ENCODE assay signal across 25 cellular contexts in the genomic region with DNA sequence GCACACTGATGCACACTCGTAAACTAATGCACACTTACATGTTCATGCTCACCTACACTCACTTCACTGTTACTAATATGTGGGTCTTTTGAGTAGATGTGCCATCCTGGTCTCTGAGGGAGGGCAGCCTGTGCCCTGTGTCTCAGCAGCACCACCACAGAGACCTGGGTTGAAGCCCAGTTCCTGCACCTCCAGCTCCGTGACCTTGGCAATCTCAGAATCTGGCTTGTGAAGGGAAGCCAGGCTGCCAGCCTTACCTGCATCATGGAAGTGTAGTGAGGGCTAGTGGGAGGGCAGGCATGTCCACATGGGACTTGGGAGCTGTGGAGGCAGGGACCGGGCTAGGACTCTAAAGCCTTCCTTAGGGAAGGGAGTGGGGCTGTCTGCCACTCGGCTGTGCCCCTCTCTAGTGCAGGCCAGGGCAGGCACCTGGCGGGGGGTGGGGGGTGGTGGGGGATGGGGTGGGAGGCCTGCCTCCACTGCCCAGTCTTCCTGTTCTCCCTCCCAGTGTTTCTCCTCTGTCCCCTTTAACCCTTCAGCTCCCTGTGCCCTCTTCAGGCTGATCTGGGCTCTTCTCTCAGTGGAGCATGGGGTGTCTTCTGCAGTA. TPM values are rescaled to one million over a fixed set of nuclear protein-coding genes. Genes with fewer than 3 reads are reported as not detected.
DNase-seq lines count a peak whose midpoint lies in the region; ATAC-seq and TF ChIP-seq lines count a peak whose summit lies in the region.
"Had no signal": no experiment of that assay in that cellular context is flagged by ENCODE, and none has a peak within 500 bp of the region (broad histone marks: within the 10 kb centered on the region; RNA-seq: fewer than 3 reads in every experiment).

No MANE protein-coding gene starts in this region.

- no peak for TF ChIP-seq EP300 in suprapubic skin (IDR thresholded peaks at IDR 0.05)

- H4K8ac ChIP-seq in mesendoderm (ENCODE audit: low read depth, low read length), result no peak overlapping the region

- no peak for TF ChIP-seq POLR2A in suprapubic skin (IDR thresholded peaks at IDR 0.05)

- no CpG with 5 or more reads among the region's 5 CpGs for WGBS in mesendoderm (ENCODE audit: extremely low coverage, insufficient coverage, low lambda C conversion rate)
- WGBS in suprapubic skin, result 94% methylated on average over 1 of the region's 5 CpGs

- peaks cover 9% of the 10 kb centered on the region for H3K4me1 ChIP-seq in mesendoderm (ENCODE audit: control insufficient read depth, low read depth, low read length)
- H3K4me1 ChIP-seq in suprapubic skin, result no peaks in the 10 kb centered on the region
- H3K4me1 ChIP-seq: esophagus squamous epithelium had no signal

- H3K79me1 ChIP-seq in mesendoderm (ENCODE audit: low read length), result no peaks in the 10 kb centered on the region

- H3K4me3 Mint-ChIP-seq in activated CD4-positive, alpha-beta memory T cell treated with anti-CD3 and anti-CD28 coated beads for 36 hours, result no peak overlapping the region
- H3K4me3 Mint-ChIP-seq in activated CD4-positive, alpha-beta memory T cell treated with anti-CD3 and anti-CD28 coated beads, Interleukin-2, amount 10 ng/mL, durations not matched to agents 7 days and 5 days, result no peak overlapping the region
- H3K4me3 Mint-ChIP-seq: activated B cell treated with CpG ODN at 0.5 μM for 24 hours; activated naive CD4-positive, alpha-beta T cell treated with anti-CD3 and anti-CD28 coated beads, Interleukin-2, amount 50 U/mL, for 24 hours; CD4-positive, alpha-beta T cell; naive thymus-derived CD8-positive, alpha-beta T cell; stimulated activated effector memory CD8-positive, alpha-beta T cell treated with anti-CD3 and anti-CD28 coated beads, Interleukin-12 subunit alpha, Interleukin-12 subunit beta, amount 100 ng/mL, for 72 hours had no signal

- H3K27ac ChIP-seq in mesendoderm (ENCODE audit: low read depth, low read length) (no peak overlapping the region), suprapubic skin (no peak overlapping the region), coronary artery (no peak overlapping the region)
- H3K27ac ChIP-seq: esophagus squamous epithelium, ovary had no signal

- no peaks in the 10 kb centered on the region for H3K36me3 Mint-ChIP-seq in activated CD4-positive, alpha-beta memory T cell treated with anti-CD3 and anti-CD28 coated beads for 36 hours
- H3K36me3 Mint-ChIP-seq in activated CD4-positive, alpha-beta memory T cell treated with anti-CD3 and anti-CD28 coated beads, Interleukin-2, amount 10 ng/mL, durations not matched to agents 7 days and 5 days (ENCODE audit: low read depth), result no peaks in the 10 kb centered on the region
- H3K36me3 Mint-ChIP-seq: activated naive CD4-positive, alpha-beta T cell treated with anti-CD3 and anti-CD28 coated beads, Interleukin-2, amount 50 U/mL, for 24 hours; naive thymus-derived CD8-positive, alpha-beta T cell; stimulated activated effector memory CD8-positive, alpha-beta T cell treated with anti-CD3 and anti-CD28 coated beads, Interleukin-12 subunit alpha, Interleukin-12 subunit beta, amount 100 ng/mL, for 72 hours had no signal

- H3K18ac ChIP-seq in mesendoderm (ENCODE audit: low read length), result no peak overlapping the region

- no peaks in the 10 kb centered on the region for H3K27me3 Mint-ChIP-seq in activated CD4-positive, alpha-beta memory T cell treated with anti-CD3 and anti-CD28 coated beads for 36 hours
- H3K27me3 Mint-ChIP-seq in activated CD4-positive, alpha-beta memory T cell treated with anti-CD3 and anti-CD28 coated beads, Interleukin-2, amount 10 ng/mL, durations not matched to agents 7 days and 5 days, result no peaks in the 10 kb centered on the region
- H3K27me3 Mint-ChIP-seq: activated B cell treated with CpG ODN at 0.5 μM for 24 hours; activated naive CD4-positive, alpha-beta T cell treated with anti-CD3 and anti-CD28 coated beads, Interleukin-2, amount 50 U/mL, for 24 hours had no signal

- no peaks in the 10 kb centered on the region for H3K36me3 ChIP-seq in mesendoderm (ENCODE audit: control insufficient read depth, insufficient read depth, low read length)
- H3K36me3 ChIP-seq in suprapubic skin, result no peaks in the 10 kb centered on the region
- no peaks in the 10 kb centered on the region for H3K36me3 ChIP-seq in MG63
- H3K36me3 ChIP-seq: esophagus squamous epithelium, ovary had no signal

- H2BK15ac ChIP-seq in mesendoderm (replicated peaks; ENCODE audit: low read depth), result no peak overlapping the region

- H2BK120ac ChIP-seq in mesendoderm (ENCODE audit: low read depth, low read length), result no peak overlapping the region

- no peak for TF ChIP-seq CTCF in suprapubic skin (IDR thresholded peaks at IDR 0.05)
- TF ChIP-seq CTCF in coronary artery (IDR thresholded peaks at IDR 0.05), result no peak

- no peak overlapping the region for H3K27ac Mint-ChIP-seq in activated CD4-positive, alpha-beta memory T cell treated with anti-CD3 and anti-CD28 coated beads for 36 hours
- H3K27ac Mint-ChIP-seq in activated CD4-positive, alpha-beta memory T cell treated with anti-CD3 and anti-CD28 coated beads, Interleukin-2, amount 10 ng/mL, durations not matched to agents 7 days and 5 days, result no peak overlapping the region
- H3K27ac Mint-ChIP-seq: activated B cell treated with CpG ODN at 0.5 μM for 24 hours; activated naive CD4-positive, alpha-beta T cell treated with anti-CD3 and anti-CD28 coated beads, Interleukin-2, amount 50 U/mL, for 24 hours; CD4-positive, alpha-beta T cell; naive thymus-derived CD8-positive, alpha-beta T cell; stimulated activated effector memory CD8-positive, alpha-beta T cell treated with anti-CD3 and anti-CD28 coated beads, Interleukin-12 subunit alpha, Interleukin-12 subunit beta, amount 100 ng/mL, for 72 hours had no signal

- DNase-seq in activated CD4-positive, alpha-beta memory T cell treated with anti-CD3 and anti-CD28 coated beads for 36 hours, result peak; percentile 2
- DNase-seq in activated CD4-positive, alpha-beta memory T cell treated with anti-CD3 and anti-CD28 coated beads, Interleukin-2, amount 10 ng/mL, durations not matched to agents 7 days and 5 days, result no peak
- DNase-seq in cerebellum (ENCODE audit: low spot score) (peak; percentile 84), mesendoderm (no peak), suprapubic skin (ENCODE audit: low spot score in 2 of 2) (peak; percentile 47 to 48), coronary artery (ENCODE audit: low spot score) (no peak), MG63 (no peak)
- DNase-seq: 8988T; activated B cell treated with CpG ODN at 0.5 μM for 24 hours; amygdala; CD4-positive, alpha-beta T cell; cortex of kidney; esophagus squamous epithelium; foreskin melanocyte; hippocampal formation; left ventricle myocardium superior; naive thymus-derived CD8-positive, alpha-beta T cell; NCI-H1092; NCI-H187 treated with DMSO at 0.1 percent for 48 hours; NCI-H524 treated with DMSO at 0.1 percent for 48 hours; ovary; stimulated activated CD4-positive, alpha-beta T cell treated with anti-CD3 and anti-CD28 coated beads, Interleukin-4, amount 100 ng/mL, for 1 hour had no signal

- H4K5ac ChIP-seq in mesendoderm (ENCODE audit: low read length), result no peak overlapping the region

- no peak overlapping the region for H3K23ac ChIP-seq in mesendoderm (ENCODE audit: low read length)

- H3K79me2 ChIP-seq in mesendoderm (ENCODE audit: control insufficient read depth, insufficient read depth, low read length), result no peaks in the 10 kb centered on the region

- no peaks in the 10 kb centered on the region for H3K9me3 Mint-ChIP-seq in activated CD4-positive, alpha-beta memory T cell treated with anti-CD3 and anti-CD28 coated beads for 36 hours
- no peaks in the 10 kb centered on the region for H3K9me3 Mint-ChIP-seq in activated CD4-positive, alpha-beta memory T cell treated with anti-CD3 and anti-CD28 coated beads, Interleukin-2, amount 10 ng/mL, durations not matched to agents 7 days and 5 days
- H3K9me3 Mint-ChIP-seq: activated B cell treated with CpG ODN at 0.5 μM for 24 hours; activated naive CD4-positive, alpha-beta T cell treated with anti-CD3 and anti-CD28 coated beads, Interleukin-2, amount 50 U/mL, for 24 hours; CD4-positive, alpha-beta T cell; naive thymus-derived CD8-positive, alpha-beta T cell; stimulated activated effector memory CD8-positive, alpha-beta T cell treated with anti-CD3 and anti-CD28 coated beads, Interleukin-12 subunit alpha, Interleukin-12 subunit beta, amount 100 ng/mL, for 72 hours had no signal

- intact Hi-C loops in activated CD4-positive, alpha-beta memory T cell treated with anti-CD3 and anti-CD28 coated beads for 36 hours (cut with micrococcal nuclease), result no loop called here

- no peak for ATAC-seq in HG03520 (IDR thresholded peaks at IDR 0.05; ENCODE audit: unreplicated experiment)
- ATAC-seq: left ventricle myocardium superior; naive thymus-derived CD8-positive, alpha-beta T cell; stimulated activated effector memory CD8-positive, alpha-beta T cell treated with anti-CD3 and anti-CD28 coated beads, Interleukin-12 subunit alpha, Interleukin-12 subunit beta, amount 100 ng/mL, for 72 hours had no signal

- no peak overlapping the region for H2AK5ac ChIP-seq in mesendoderm (ENCODE audit: low read length)

- CTCF ChIA-PET in activated CD4-positive, alpha-beta memory T cell treated with anti-CD3 and anti-CD28 coated beads for 36 hours (lab: Charles Lee), result no interaction called here
- CTCF ChIA-PET in activated CD4-positive, alpha-beta memory T cell treated with anti-CD3 and anti-CD28 coated beads, Interleukin-2, amount 10 ng/mL, durations not matched to agents 7 days and 5 days (lab: Charles Lee), result no interaction called here

- H3K9ac ChIP-seq in mesendoderm (ENCODE audit: low read length), result no peak overlapping the region

- peak overlapping the region; percentile 52 for H3K56ac ChIP-seq in mesendoderm (ENCODE audit: low read length)

- H3K4ac ChIP-seq in mesendoderm (ENCODE audit: low read depth, low read length), result no peak overlapping the region

- H3K9me3 ChIP-seq in suprapubic skin (no peaks in the 10 kb centered on the region), MG63 (no peaks in the 10 kb centered on the region)
- H3K9me3 ChIP-seq: esophagus squamous epithelium, ovary had no signal

- no peak overlapping the region for H2BK5ac ChIP-seq in mesendoderm (ENCODE audit: low read length)

- H3K4me1 Mint-ChIP-seq in activated CD4-positive, alpha-beta memory T cell treated with anti-CD3 and anti-CD28 coated beads for 36 hours (ENCODE audit: low read depth), result no peaks in the 10 kb centered on the region
- no peaks in the 10 kb centered on the region for H3K4me1 Mint-ChIP-seq in activated CD4-positive, alpha-beta memory T cell treated with anti-CD3 and anti-CD28 coated beads, Interleukin-2, amount 10 ng/mL, durations not matched to agents 7 days and 5 days
- H3K4me1 Mint-ChIP-seq: activated B cell treated with CpG ODN at 0.5 μM for 24 hours; activated naive CD4-positive, alpha-beta T cell treated with anti-CD3 and anti-CD28 coated beads, Interleukin-2, amount 50 U/mL, for 24 hours; naive thymus-derived CD8-positive, alpha-beta T cell; stimulated activated effector memory CD8-positive, alpha-beta T cell treated with anti-CD3 and anti-CD28 coated beads, Interleukin-12 subunit alpha, Interleukin-12 subunit beta, amount 100 ng/mL, for 72 hours had no signal

- no peak overlapping the region for H3K4me3 ChIP-seq in mesendoderm (ENCODE audit: low read length)
- no peak overlapping the region for H3K4me3 ChIP-seq in suprapubic skin
- H3K4me3 ChIP-seq in coronary artery, result no peak overlapping the region
- no peak overlapping the region for H3K4me3 ChIP-seq in MG63
- H3K4me3 ChIP-seq: esophagus squamous epithelium, ovary had no signal

- H3K4me2 ChIP-seq in mesendoderm (ENCODE audit: low read length), result no peak overlapping the region

- POLR2A ChIA-PET in activated CD4-positive, alpha-beta memory T cell treated with anti-CD3 and anti-CD28 coated beads for 36 hours (lab: Charles Lee), result no interaction called here
- POLR2A ChIA-PET in activated CD4-positive, alpha-beta memory T cell treated with anti-CD3 and anti-CD28 coated beads, Interleukin-2, amount 10 ng/mL, durations not matched to agents 7 days and 5 days (lab: Charles Lee), result no interaction called here

- H3K27me3 ChIP-seq in mesendoderm (ENCODE audit: insufficient read depth, low read length, poor library complexity) (no peaks in the 10 kb centered on the region), suprapubic skin (peaks cover 21% of the 10 kb centered on the region), MG63 (no peaks in the 10 kb centered on the region)
- H3K27me3 ChIP-seq: ovary had no signal

RNA-seq across cellular contexts. Expression of gene ADCY1, which starts 8.1 kb away (rescaled TPM):
- under 1 TPM; 0.57 to 0.58 TPM for total RNA-seq in activated CD4-positive, alpha-beta memory T cell treated with anti-CD3 and anti-CD28 coated beads for 36 hours
- 1 to 10 TPM; 3.9 to 4.3 TPM for total RNA-seq in activated CD4-positive, alpha-beta memory T cell treated with anti-CD3 and anti-CD28 coated beads, Interleukin-2, amount 10 ng/mL, durations not matched to agents 7 days and 5 days
- total RNA-seq in cerebellum (93.5 TPM), suprapubic skin (under 1 TPM; 0.15 to 0.72 (median 0.26) TPM)
- 9.6 TPM for polyA plus RNA-seq in mesendoderm (2013, experiment 1 of 2)
- 10.0 TPM for polyA plus RNA-seq in mesendoderm (2013, experiment 2 of 2)
- 0.66 and 3.9 TPM in 2 replicates for total RNA-seq in MG63 (2014; rRNA removed; shearing (Covaris generic); ENCODE audit: low replicate concordance)
- total RNA-seq: activated B cell treated with CpG ODN at 0.5 μM for 24 hours; naive thymus-derived CD8-positive, alpha-beta T cell had no signal

Comparison
In these comparisons a context has a peak if more than half of its experiments do, and no peak if none do; other contexts are left out.
1. DNase-seq: peak in activated CD4-positive, alpha-beta memory T cell treated with anti-CD3 and anti-CD28 coated beads for 36 hours (single experiment), cerebellum (single experiment) and suprapubic skin (2 of 2); none in activated CD4-positive, alpha-beta memory T cell treated with anti-CD3 and anti-CD28 coated beads, Interleukin-2, amount 10 ng/mL, durations not matched to agents 7 days and 5 days (single experiment), mesendoderm (single experiment), coronary artery (single experiment) and MG63 (single experiment).
2. RNA of gene ADCY1, which starts 8.1 kb away (total RNA-seq): 93.5 TPM in cerebellum (single experiment); 3.9 to 4.3 TPM in activated CD4-positive, alpha-beta memory T cell treated with anti-CD3 and anti-CD28 coated beads, Interleukin-2, amount 10 ng/mL, durations not matched to agents 7 days and 5 days, 0.66 to 3.9 TPM in MG63, 0.57 to 0.58 TPM in activated CD4-positive, alpha-beta memory T cell treated with anti-CD3 and anti-CD28 coated beads for 36 hours and 0.15 to 0.72 TPM in suprapubic skin; every median in the first group is over 10 times any median in the second.